13 cellular contexts compared by ENCODE assay signal in the genomic region with DNA sequence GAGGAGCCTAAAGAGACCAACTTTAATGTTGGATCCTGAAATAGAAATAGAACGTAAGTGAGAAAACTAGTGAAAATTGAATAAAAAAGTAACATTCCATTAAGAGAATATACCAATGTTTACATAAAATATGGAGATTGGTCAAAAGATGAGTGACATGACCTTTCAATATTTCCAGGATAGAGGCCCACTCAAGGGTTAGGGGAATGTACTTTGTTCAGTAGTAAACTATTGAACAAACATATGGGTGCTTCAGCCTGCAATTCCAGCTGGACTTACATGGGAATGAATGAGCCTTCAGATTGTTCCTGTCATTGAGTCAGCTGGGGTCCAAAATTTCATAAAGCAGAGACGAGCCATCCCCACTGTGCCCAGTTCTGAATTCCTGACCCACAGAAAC.
DNase-seq lines count a peak whose midpoint lies in the region; ATAC-seq and TF ChIP-seq lines count a peak whose summit lies in the region.
"Had no signal": no experiment of that assay in that cellular context is flagged by ENCODE, and none has a peak within 500 bp of the region (broad histone marks: within the 10 kb centered on the region; RNA-seq: fewer than 3 reads in every experiment).

No MANE protein-coding gene starts in this region.

- no peak overlapping the region for H2BK12ac ChIP-seq in neuronal stem cell (ENCODE audit: low read length)

- H3K4me2 ChIP-seq in Karpas-422 (ENCODE audit: low read depth, low read length, poor library complexity, severe bottlenecking), result no peak overlapping the region
- no peak overlapping the region for H3K4me2 ChIP-seq in neuronal stem cell (ENCODE audit: insufficient read depth, low read length, poor library complexity, severe bottlenecking)
- H3K4me2 ChIP-seq: BLaER1 had no signal

- no peak overlapping the region for H3K4me3 ChIP-seq in Caco-2 (ENCODE audit: low read depth, low read length)
- H3K4me3 ChIP-seq in Karpas-422 (ENCODE audit: low read length), result no peak overlapping the region
- no peak overlapping the region for H3K4me3 ChIP-seq in neuronal stem cell (ENCODE audit: low read length in 2 of 2)
- H3K4me3 ChIP-seq: BLaER1 had no signal

- no peaks in the 10 kb centered on the region for H3K79me1 ChIP-seq in neuronal stem cell (ENCODE audit: low read depth, low read length)

- no peak for TF ChIP-seq CTCF in Caco-2 (IDR thresholded peaks at IDR 0.05; ENCODE audit: insufficient read depth in 1 of 2, low read depth in 1 of 2, low read length in 1 of 2, severe bottlenecking in 1 of 2, unreplicated experiment in 1 of 2)

- H3K36me3 Mint-ChIP-seq in Caco-2 (ENCODE audit: insufficient read depth, unreplicated experiment), result peaks cover 5% of the 10 kb centered on the region

- H3K4me1 ChIP-seq in Caco-2 (peaks cover 13% of the 10 kb centered on the region), Karpas-422 (ENCODE audit: low read length) (peaks cover 10% of the 10 kb centered on the region), neuronal stem cell (ENCODE audit: control insufficient read depth in 2 of 2, insufficient read depth in 1 of 2, low read depth in 1 of 2, low read length in 2 of 2) (peaks cover 0 to 6% of the 10 kb centered on the region in 2 donors)

- H3K27ac ChIP-seq in Karpas-422 (ENCODE audit: low read length), result no peak overlapping the region
- H3K27ac ChIP-seq in neuronal stem cell (replicated peaks; ENCODE audit: low read length), result no peak overlapping the region
- H3K27ac ChIP-seq: 22Rv1, BLaER1 had no signal

- H3K4me3 Mint-ChIP-seq in Caco-2 (ENCODE audit: unreplicated experiment), result no peak overlapping the region
- H3K4me3 Mint-ChIP-seq: H9 had no signal

- no peak overlapping the region for H2BK15ac ChIP-seq in neuronal stem cell (ENCODE audit: low read length)

- ATAC-seq in GM19463 (IDR thresholded peaks at IDR 0.05; ENCODE audit: unreplicated experiment), result no peak
- ATAC-seq in stimulated activated naive CD8-positive, alpha-beta T cell treated with anti-CD3 and anti-CD28 coated beads, Interleukin-15, Interleukin-2, amounts not matched to agents 100 U/mL and 50 U/mL, for 24 hours, result no peak

- H3K4ac ChIP-seq in neuronal stem cell (ENCODE audit: low read length), result no peak overlapping the region

- H3K36me3 ChIP-seq in Caco-2 (ENCODE audit: control insufficient read depth, insufficient read depth, low read length) (no peaks in the 10 kb centered on the region), Karpas-422 (ENCODE audit: insufficient read depth, low read length) (no peaks in the 10 kb centered on the region), neuronal stem cell (replicated peaks in 1 of 2; ENCODE audit: control insufficient read depth in 2 of 2, insufficient read depth in 2 of 2, low read length in 2 of 2) (no peaks in the 10 kb centered on the region)
- H3K36me3 ChIP-seq: BLaER1 had no signal

- H4K8ac ChIP-seq in neuronal stem cell (ENCODE audit: low read depth, low read length), result no peak overlapping the region

- peaks cover 26% of the 10 kb centered on the region for H3K9me3 Mint-ChIP-seq in Caco-2 (ENCODE audit: unreplicated experiment)

- no peak overlapping the region for H2BK120ac ChIP-seq in neuronal stem cell (ENCODE audit: low read depth, low read length)

- no peak overlapping the region for H3K14ac ChIP-seq in neuronal stem cell (ENCODE audit: low read length)

- no peak overlapping the region for H4K91ac ChIP-seq in neuronal stem cell (ENCODE audit: low read depth, low read length, poor library complexity)

- no peak overlapping the region for H3K18ac ChIP-seq in neuronal stem cell (ENCODE audit: low read length)

- peaks cover 20% of the 10 kb centered on the region for H3K4me1 Mint-ChIP-seq in Caco-2 (ENCODE audit: low read depth, unreplicated experiment)

- no peaks in the 10 kb centered on the region for H3K9me2 ChIP-seq in Karpas-422 (replicated peaks; ENCODE audit: insufficient read depth, low read length)

- CTCF ChIA-PET in Caco-2 (lab: Charles Lee), result no interaction called here

- peak; percentile 6 for DNase-seq in DMS53 (lab: John Stamatoyannopoulos, UW)
- DNase-seq in DMS53 treated with DMSO at 0.1 percent for 48 hours (lab: John Stamatoyannopoulos, UW; ENCODE audit: unreplicated experiment), result no peak
- DNase-seq in Caco-2, result peak in 1 of 2 experiments; percentile 20
- DNase-seq in Karpas-422, result no peak
- DNase-seq in neuronal stem cell (ENCODE audit: low spot score), result no peak
- DNase-seq in stimulated activated naive CD8-positive, alpha-beta T cell treated with anti-CD3 and anti-CD28 coated beads, Interleukin-15, Interleukin-2, amounts not matched to agents 100 U/mL and 50 U/mL, for 24 hours, result no peak
- no peak for DNase-seq in activated naive CD4-positive, alpha-beta T cell treated with anti-CD3 and anti-CD28 coated beads, Interleukin-2, amount 50 U/mL, for 16 hours
- DNase-seq: DMS153, GOT3, H9 had no signal

- H3K27me3 ChIP-seq in Caco-2 (replicated peaks; ENCODE audit: control insufficient read depth, insufficient read depth, low read length) (no peaks in the 10 kb centered on the region), Karpas-422 (ENCODE audit: low read length) (no peaks in the 10 kb centered on the region), neuronal stem cell (ENCODE audit: control insufficient read depth in 3 of 3, insufficient read depth in 3 of 3, low read depth in 1 of 3, low read length in 3 of 3) (no peaks in the 10 kb centered on the region)
- H3K27me3 ChIP-seq: BLaER1 had no signal

- whole genome bisulfite sequencing in neuronal stem cell (ENCODE audit: extremely low coverage in 2 of 2, insufficient read length in 2 of 2, insufficient replicate concordance in 1 of 2), 2 donors, result no CpG with 5 or more reads among the region's 2 CpGs

- H2BK5ac ChIP-seq in neuronal stem cell (ENCODE audit: low read length), result no peak overlapping the region

- H4K20me1 ChIP-seq in Karpas-422 (ENCODE audit: insufficient read depth, low read depth, low read length), result no peaks in the 10 kb centered on the region

- H3K23ac ChIP-seq in neuronal stem cell (ENCODE audit: low read depth, low read length, poor library complexity), result no peak overlapping the region

- H3K27me3 Mint-ChIP-seq in Caco-2 (ENCODE audit: insufficient read depth, unreplicated experiment), result no peaks in the 10 kb centered on the region

- H3K9ac ChIP-seq in Karpas-422 (ENCODE audit: low read length), result no peak overlapping the region
- H3K9ac ChIP-seq in neuronal stem cell (ENCODE audit: low read depth, low read length, poor library complexity), result no peak overlapping the region
- H3K9ac ChIP-seq: BLaER1 had no signal

- peak overlapping the region; percentile 96 for H3K27ac Mint-ChIP-seq in Caco-2 (ENCODE audit: unreplicated experiment)
- H3K27ac Mint-ChIP-seq: H9 had no signal

- no TSS peak for BruUV-seq in Caco-2 (replicated peaks; lab: Mats Ljungman, UMichigan)

- H3K79me2 ChIP-seq in Karpas-422 (ENCODE audit: low read length), result peaks cover 20% of the 10 kb centered on the region

- no peak overlapping the region for H2AK5ac ChIP-seq in neuronal stem cell (ENCODE audit: low read depth, low read length)

- H2AFZ ChIP-seq in Karpas-422 (ENCODE audit: low read length), result peak overlapping the region; percentile 40; the same call in 1 of the 2 replicates
- peak overlapping the region; percentile 40 for H2AFZ ChIP-seq in neuronal stem cell (ENCODE audit: low read length)

- POLR2A ChIA-PET in Caco-2 (lab: Charles Lee), result no interaction called here

- H3K9me3 ChIP-seq in Caco-2 (peaks cover 17% of the 10 kb centered on the region), Karpas-422 (ENCODE audit: low read length) (no peaks in the 10 kb centered on the region; the same call in 1 of the 2 replicates), neuronal stem cell (replicated peaks in 1 of 2; ENCODE audit: control insufficient read depth in 2 of 2, insufficient read depth in 1 of 2, low read depth in 1 of 2, low read length in 2 of 2) (peaks cover 0 to 19% of the 10 kb centered on the region in 2 donors)

- intact Hi-C loops in Caco-2 (cut with micrococcal nuclease; ENCODE audit: unreplicated experiment), result loop anchor here (5.0 kb wide), 2 partner anchors 104 to 199 kb away; no protein-coding TSS in a partner anchor
